1 cellular context compared by ENCODE assay signal in the genomic region with DNA sequence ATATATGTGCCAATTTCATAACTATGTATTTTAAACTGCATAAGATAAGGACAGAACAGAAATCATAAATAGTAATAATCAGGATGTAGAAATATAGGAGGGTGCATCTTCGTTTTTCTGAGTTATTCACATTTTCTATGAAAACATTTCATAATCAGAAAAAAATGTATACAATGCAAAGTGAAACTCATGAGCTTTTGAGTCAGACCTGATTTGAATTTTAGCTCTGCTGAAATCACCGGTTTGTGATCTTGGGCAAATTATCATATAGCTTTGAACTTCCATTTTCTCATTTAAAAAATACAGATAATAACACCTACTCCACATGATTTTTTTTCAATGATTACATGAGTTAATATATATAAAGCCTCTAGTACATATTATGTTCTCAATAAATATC.
TF ChIP-seq lines count a peak whose summit lies in the region.

No MANE protein-coding gene starts in this region.

TF ChIP-seq in GM23338, 12 proteins besides CTCF, POLR2A, EP300 and RAD21 (continued from another document):
- TF ChIP-seq, protein P1, sequence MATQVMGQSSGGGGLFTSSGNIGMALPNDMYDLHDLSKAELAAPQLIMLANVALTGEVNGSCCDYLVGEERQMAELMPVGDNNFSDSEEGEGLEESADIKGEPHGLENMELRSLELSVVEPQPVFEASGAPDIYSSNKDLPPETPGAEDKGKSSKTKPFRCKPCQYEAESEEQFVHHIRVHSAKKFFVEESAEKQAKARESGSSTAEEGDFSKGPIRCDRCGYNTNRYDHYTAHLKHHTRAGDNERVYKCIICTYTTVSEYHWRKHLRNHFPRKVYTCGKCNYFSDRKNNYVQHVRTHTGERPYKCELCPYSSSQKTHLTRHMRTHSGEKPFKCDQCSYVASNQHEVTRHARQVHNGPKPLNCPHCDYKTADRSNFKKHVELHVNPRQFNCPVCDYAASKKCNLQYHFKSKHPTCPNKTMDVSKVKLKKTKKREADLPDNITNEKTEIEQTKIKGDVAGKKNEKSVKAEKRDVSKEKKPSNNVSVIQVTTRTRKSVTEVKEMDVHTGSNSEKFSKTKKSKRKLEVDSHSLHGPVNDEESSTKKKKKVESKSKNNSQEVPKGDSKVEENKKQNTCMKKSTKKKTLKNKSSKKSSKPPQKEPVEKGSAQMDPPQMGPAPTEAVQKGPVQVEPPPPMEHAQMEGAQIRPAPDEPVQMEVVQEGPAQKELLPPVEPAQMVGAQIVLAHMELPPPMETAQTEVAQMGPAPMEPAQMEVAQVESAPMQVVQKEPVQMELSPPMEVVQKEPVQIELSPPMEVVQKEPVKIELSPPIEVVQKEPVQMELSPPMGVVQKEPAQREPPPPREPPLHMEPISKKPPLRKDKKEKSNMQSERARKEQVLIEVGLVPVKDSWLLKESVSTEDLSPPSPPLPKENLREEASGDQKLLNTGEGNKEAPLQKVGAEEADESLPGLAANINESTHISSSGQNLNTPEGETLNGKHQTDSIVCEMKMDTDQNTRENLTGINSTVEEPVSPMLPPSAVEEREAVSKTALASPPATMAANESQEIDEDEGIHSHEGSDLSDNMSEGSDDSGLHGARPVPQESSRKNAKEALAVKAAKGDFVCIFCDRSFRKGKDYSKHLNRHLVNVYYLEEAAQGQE (IDR thresholded peaks at IDR 0.05; ENCODE audit: unreplicated experiment): no peak
